20 cellular contexts compared by ENCODE assay signal in genomic region chr2:188678921-188679320, GRCh38.
DNase-seq lines count a peak whose midpoint lies in the region; FAIRE-seq lines count a peak whose summit lies in the region.
"Had no signal": no experiment of that assay in that cellular context is flagged by ENCODE, and none has a peak within 500 bp of the region (broad histone marks: within the 10 kb centered on the region; RNA-seq: fewer than 3 reads in every experiment).

No MANE protein-coding gene starts in this region.

- H3K27ac Mint-ChIP-seq in activated CD4-positive, alpha-beta T cell treated with anti-CD3 and anti-CD28 coated beads, Interleukin-2, amount 10 ng/mL, durations not matched to agents 7 days and 5 days, result no peak overlapping the region
- H3K27ac Mint-ChIP-seq: activated naive CD8-positive, alpha-beta T cell treated with anti-CD3 and anti-CD28 coated beads, Interleukin-2, amount 50 U/mL, for 24 hours; nephron progenitor cell; stimulated activated memory B cell treated with anti-CD40 and anti-IgM and Interleukin-4, amounts not matched to agents 10 μg/mL and 1 μg/mL and 100 μg/mL, for 72 hours had no signal

- no peak overlapping the region for H3K4me3 Mint-ChIP-seq in activated CD4-positive, alpha-beta T cell treated with anti-CD3 and anti-CD28 coated beads, Interleukin-2, amount 10 ng/mL, durations not matched to agents 7 days and 5 days
- H3K4me3 Mint-ChIP-seq: activated naive CD8-positive, alpha-beta T cell treated with anti-CD3 and anti-CD28 coated beads, Interleukin-2, amount 50 U/mL, for 24 hours; nephron progenitor cell; stimulated activated memory B cell treated with anti-CD40 and anti-IgM and Interleukin-4, amounts not matched to agents 10 μg/mL and 1 μg/mL and 100 μg/mL, for 72 hours had no signal

- FAIRE-seq in urothelium cell line (lab: Jason Lieb, UNC), result no peak
- FAIRE-seq: H1 had no signal

- POLR2A ChIA-PET in activated CD4-positive, alpha-beta T cell treated with anti-CD3 and anti-CD28 coated beads, Interleukin-2, amount 10 ng/mL, durations not matched to agents 7 days and 5 days (lab: Charles Lee), result no interaction called here

- peak; percentile 34 for DNase-seq in GM04504 (ENCODE audit: low read depth)
- DNase-seq in RPMI7951 (ENCODE audit: low read depth), result peak; percentile 8
- DNase-seq in fibroblast of peridontal ligament (ENCODE audit: extremely low read depth), result peak; percentile 84
- DNase-seq in skeletal muscle cell (ENCODE audit: low read depth), result peak; percentile 66
- DNase-seq in activated CD4-positive, alpha-beta T cell treated with anti-CD3 and anti-CD28 coated beads, Interleukin-2, amount 10 ng/mL, durations not matched to agents 7 days and 5 days, result no peak
- DNase-seq in urothelium cell line (ENCODE audit: low spot score), result no peak
- no peak for DNase-seq in medulla oblongata (ENCODE audit: extremely low spot score)
- DNase-seq: activated naive CD8-positive, alpha-beta T cell treated with anti-CD3 and anti-CD28 coated beads, Interleukin-2, amount 50 U/mL, for 24 hours; DMS53; KBM-7; mesendoderm; NCI-H1417 treated with DMSO at 0.1 percent for 48 hours; NCI-H2227 treated with DMSO at 0.1 percent for 48 hours; nephron progenitor cell; psoas muscle; T-helper 1 cell; thyroid gland; WERI-Rb-1 had no signal

- H3K4me1 Mint-ChIP-seq in activated CD4-positive, alpha-beta T cell treated with anti-CD3 and anti-CD28 coated beads, Interleukin-2, amount 10 ng/mL, durations not matched to agents 7 days and 5 days, result no peaks in the 10 kb centered on the region
- H3K4me1 Mint-ChIP-seq: activated naive CD8-positive, alpha-beta T cell treated with anti-CD3 and anti-CD28 coated beads, Interleukin-2, amount 50 U/mL, for 24 hours; nephron progenitor cell; stimulated activated memory B cell treated with anti-CD40 and anti-IgM and Interleukin-4, amounts not matched to agents 10 μg/mL and 1 μg/mL and 100 μg/mL, for 72 hours had no signal

- CTCF ChIA-PET in activated CD4-positive, alpha-beta T cell treated with anti-CD3 and anti-CD28 coated beads, Interleukin-2, amount 10 ng/mL, durations not matched to agents 7 days and 5 days (lab: Charles Lee), result interaction anchor here (0.6 kb wide), 1 partner anchor 1158 kb away, joined by 3 read pairs; no protein-coding TSS in a partner anchor

- no peaks in the 10 kb centered on the region for H3K36me3 Mint-ChIP-seq in activated CD4-positive, alpha-beta T cell treated with anti-CD3 and anti-CD28 coated beads, Interleukin-2, amount 10 ng/mL, durations not matched to agents 7 days and 5 days (ENCODE audit: low read depth)
- H3K36me3 Mint-ChIP-seq: stimulated activated memory B cell treated with anti-CD40 and anti-IgM and Interleukin-4, amounts not matched to agents 10 μg/mL and 1 μg/mL and 100 μg/mL, for 72 hours had no signal

- H3K9me3 Mint-ChIP-seq in activated CD4-positive, alpha-beta T cell treated with anti-CD3 and anti-CD28 coated beads, Interleukin-2, amount 10 ng/mL, durations not matched to agents 7 days and 5 days, result peaks cover 6% of the 10 kb centered on the region

- H3K4me3 ChIP-seq in skeletal muscle cell (ENCODE audit: low read depth, low read length), result no peak overlapping the region
- H3K4me3 ChIP-seq: psoas muscle, thyroid gland had no signal

- H3K27me3 Mint-ChIP-seq in activated CD4-positive, alpha-beta T cell treated with anti-CD3 and anti-CD28 coated beads, Interleukin-2, amount 10 ng/mL, durations not matched to agents 7 days and 5 days, result no peaks in the 10 kb centered on the region
- H3K27me3 Mint-ChIP-seq: activated naive CD8-positive, alpha-beta T cell treated with anti-CD3 and anti-CD28 coated beads, Interleukin-2, amount 50 U/mL, for 24 hours; stimulated activated memory B cell treated with anti-CD40 and anti-IgM and Interleukin-4, amounts not matched to agents 10 μg/mL and 1 μg/mL and 100 μg/mL, for 72 hours had no signal

Comparison
In these comparisons a context has a peak if more than half of its experiments do, and no peak if none do; other contexts are left out.
1. DNase-seq: peak in GM04504 (single experiment), RPMI7951 (single experiment), fibroblast of peridontal ligament (single experiment) and skeletal muscle cell (single experiment); none in activated CD4-positive, alpha-beta T cell treated with anti-CD3 and anti-CD28 coated beads, Interleukin-2, amount 10 ng/mL, durations not matched to agents 7 days and 5 days (single experiment), urothelium cell line (single experiment) and medulla oblongata (single experiment).